Comparison of ENCODE assay signal across 15 cellular contexts in genomic region chr10:100020883-100021248, GRCh38. TPM values are rescaled to one million over a fixed set of nuclear protein-coding genes. Genes with fewer than 3 reads are reported as not detected.
A peak's percentile ranks its signal among the peaks of the same experiment; 100 is the strongest.
DNase-seq lines count a peak whose midpoint lies in the region; TF ChIP-seq lines count a peak whose summit lies in the region.
"Had no signal": no experiment of that assay in that cellular context is flagged by ENCODE, and none has a peak within 500 bp of the region (broad histone marks: within the 10 kb centered on the region; RNA-seq: fewer than 3 reads in every experiment).

No MANE protein-coding gene starts in this region.

- POLR2A ChIA-PET in A673 (lab: Charles Lee; ENCODE audit: low non-redundant PET) = no interaction called here

- DNase-seq in NCI-H2107 (lab: John Stamatoyannopoulos, UW) = peak; percentile 7
- no peak for DNase-seq in NCI-H2107 treated with DMSO at 0.1 percent for 48 hours (lab: John Stamatoyannopoulos, UW; ENCODE audit: unreplicated experiment)
- peak; percentile 86 for DNase-seq in NCI-H146 (lab: John Stamatoyannopoulos, UW)
- peak; percentile 64 for DNase-seq in SHP77 treated with DMSO at 0.1 percent for 48 hours (lab: John Stamatoyannopoulos, UW)
- DNase-seq in UCSD-AML1 (lab: John Stamatoyannopoulos, UW; ENCODE audit: unreplicated experiment) = no peak
- DNase-seq in A673 (ENCODE audit: low spot score) = no peak
- DNase-seq in pons (ENCODE audit: low spot score) = no peak
- DNase-seq: activated CD4-positive, alpha-beta T cell treated with anti-CD3 and anti-CD28 coated beads, Interleukin-2, amount 10 ng/mL, durations not matched to agents 24 days and 14 days; Caco-2; Kasumi-1; NCI-H446 treated with DMSO at 0.1 percent for 48 hours; stomach had no signal

- H3K27ac ChIP-seq in thymus (ENCODE audit: low read depth) (peak overlapping the region; percentile 32), A673 (ENCODE audit: low read depth, low read length, poor library complexity, severe bottlenecking) (no peak overlapping the region)
- H3K27ac ChIP-seq: RWPE1, skin epidermis had no signal

- CTCF ChIA-PET in A673 (lab: Charles Lee) = interaction anchor here (0.9 kb wide), 1 partner anchor 175 kb away, joined by 3 read pairs; no protein-coding TSS in a partner anchor

- H3K9me3 ChIP-seq in thymus (ENCODE audit: control insufficient read depth) (no peaks in the 10 kb centered on the region), A673 (ENCODE audit: low read depth, low read length, poor library complexity, severe bottlenecking) (no peaks in the 10 kb centered on the region)
- H3K9me3 ChIP-seq: Caco-2, stomach had no signal

- H3K36me3 ChIP-seq in thymus (ENCODE audit: control insufficient read depth, insufficient read depth) (no peaks in the 10 kb centered on the region), A673 (ENCODE audit: insufficient read depth, low read length, poor library complexity, severe bottlenecking) (no peaks in the 10 kb centered on the region)
- H3K36me3 ChIP-seq: stomach had no signal

- peaks cover 27% of the 10 kb centered on the region for H3K4me1 ChIP-seq in thymus (ENCODE audit: control insufficient read depth, insufficient read depth, low read length)
- no peaks in the 10 kb centered on the region for H3K4me1 ChIP-seq in A673 (ENCODE audit: insufficient read depth, low read length, poor library complexity, severe bottlenecking)

- intact Hi-C loops in A673 (cut with micrococcal nuclease; ENCODE audit: unreplicated experiment) = no loop called here

- TF ChIP-seq CTCF in A673 (conservative IDR thresholded peaks at IDR 0.05; ENCODE audit: low read depth, low read length) = no peak

- H3K27me3 ChIP-seq in thymus (ENCODE audit: control insufficient read depth, insufficient read depth) = no peaks in the 10 kb centered on the region
- no peaks in the 10 kb centered on the region for H3K27me3 ChIP-seq in A673 (replicated peaks; ENCODE audit: insufficient read depth, low read depth, low read length, poor library complexity)
- H3K27me3 ChIP-seq: stomach had no signal

- WGBS in thymus = 65% methylated on average over 11 of the region's 11 CpGs

- BruUV-seq in A673 (replicated peaks; lab: Mats Ljungman, UMichigan) = no TSS peak

- H3K4me3 ChIP-seq in thymus (ENCODE audit: low read length) (no peak overlapping the region), A673 (ENCODE audit: low read depth, low read length, poor library complexity, severe bottlenecking) (no peak overlapping the region)
- H3K4me3 ChIP-seq: skin epidermis, stomach had no signal

RNA-seq across cellular contexts. Expression of gene DNMBP, which starts 11.1 kb away (rescaled TPM):
- 10.0 TPM for polyA plus RNA-seq in thymus
- total RNA-seq in A673 (2021) = 23.6 and 28.0 TPM in 2 replicates

Comparison
In these comparisons a context has a peak if more than half of its experiments do, and no peak if none do; other contexts are left out.
1. DNase-seq: peak in NCI-H2107 (single experiment), NCI-H146 (single experiment) and SHP77 treated with DMSO at 0.1 percent for 48 hours (single experiment); none in NCI-H2107 treated with DMSO at 0.1 percent for 48 hours (single experiment), UCSD-AML1 (single experiment), A673 (single experiment) and pons (single experiment).